ENCODE assay signal across 8 cellular contexts in genomic region chr9:135500525-135501260, GRCh38. TPM values are rescaled to one million over a fixed set of nuclear protein-coding genes. Genes with fewer than 3 reads are reported as not detected.
A peak's percentile ranks its signal among the peaks of the same experiment; 100 is the strongest.
DNase-seq lines count a peak whose midpoint lies in the region; ATAC-seq and TF ChIP-seq lines count a peak whose summit lies in the region.

Gene MRPS2 (plus strand): TSS chr9:135500682. CDS start chr9:135500711, 29 bp downstream.

- H3K27ac Mint-ChIP-seq in endothelial cell (ENCODE audit: unreplicated experiment): peak within 1 kb of the TSS; percentile 75

- no peaks in the 10 kb centered on the region for H3K9me3 Mint-ChIP-seq in endothelial cell (ENCODE audit: unreplicated experiment)

- DNase-seq in C1 segment of cervical spinal cord (lab: John Stamatoyannopoulos, UW) (peak in 13 of 14 donors; percentile 48 to 89 (median 72)), GM19240 (ENCODE audit: insufficient read length, low spot score) (peak; percentile 82), NOMO-1 treated with dmso at 0.1 percent for 144 hours (lab: John Stamatoyannopoulos, UW; ENCODE audit: unreplicated experiment) (peak; percentile 88), endothelial cell (ENCODE audit: low spot score) (peak; percentile 98), middle frontal gyrus (ENCODE audit: extremely low spot score, low spot score) (peak; percentile 78)
- DNase-seq in activated CD8-positive, alpha-beta memory T cell treated with anti-CD3 and anti-CD28 coated beads, Interleukin-2, amount 50 U/mL, for 24 hours (ENCODE audit: extremely low read depth): peak; percentile 63
- peak; percentile 69 to 74 for DNase-seq in stimulated activated CD8-positive, alpha-beta memory T cell treated with anti-CD3 and anti-CD28 coated beads, Interleukin-2, amount 100 ng/mL, for 1 hour (ENCODE audit: low read depth in 2 of 2)

- H3K36me3 Mint-ChIP-seq in endothelial cell (ENCODE audit: low read depth, unreplicated experiment): peaks cover 11% of the 10 kb centered on the region

- peak within 1 kb of the TSS; percentile 90 for H3K4me3 Mint-ChIP-seq in endothelial cell (ENCODE audit: unreplicated experiment)

- peak; percentile 66 for ATAC-seq in HG03469 (IDR thresholded peaks at IDR 0.05; ENCODE audit: unreplicated experiment)

- peak; percentile 52 for TF ChIP-seq CTCF in endothelial cell (IDR thresholded peaks at IDR 0.05; ENCODE audit: unreplicated experiment)

- peaks cover 13% of the 10 kb centered on the region for H3K27me3 Mint-ChIP-seq in endothelial cell (ENCODE audit: unreplicated experiment)

- H3K4me1 Mint-ChIP-seq in endothelial cell (ENCODE audit: unreplicated experiment): peaks cover 5% of the 10 kb centered on the region

RNA-seq across cellular contexts. Expression of gene MRPS2, which starts in this region (rescaled TPM):
- total RNA-seq in endothelial cell (ENCODE audit: unreplicated experiment): 42.8 TPM

Comparison
In these comparisons a context has a peak if more than half of its experiments do, and no peak if none do; other contexts are left out.
1. Peak in every context shown above with its lines: DNase-seq and ATAC-seq.